2 cellular contexts compared by ENCODE assay signal in genomic region chr1:3066826-3067225, GRCh38.
TF ChIP-seq lines count a peak whose summit lies in the region.

No MANE protein-coding gene starts in this region.

TF ChIP-seq in SK-N-SH, 30 proteins besides CTCF, POLR2A, EP300 and RAD21 (continued from another document):
- TF ChIP-seq RCOR1 (IDR thresholded peaks at IDR 0.05; ENCODE audit: low read length) (no peak), CHD2 (IDR thresholded peaks at IDR 0.05; ENCODE audit: low read length, partially characterized antibody) (no peak), USF1 (IDR thresholded peaks at IDR 0.05; ENCODE audit: borderline replicate concordance, low read depth) (no peak), SIN3A (IDR thresholded peaks at IDR 0.05; ENCODE audit: borderline replicate concordance, low read depth, low read length) (no peak), RFX5 (IDR thresholded peaks at IDR 0.05; ENCODE audit: low read length) (no peak), GABPA (IDR thresholded peaks at IDR 0.05; ENCODE audit: low read depth) (no peak)

TF ChIP-seq in SK-N-SH treated with all-trans-retinoic acid at 6 μM for 48 hours, 23 proteins besides CTCF, POLR2A, EP300 and RAD21:
- no peak for TF ChIP-seq CSRNP3 (CRISPR knock-in tag; IDR thresholded peaks at IDR 0.05)
- no peak for TF ChIP-seq ZNF70 (CRISPR knock-in tag; IDR thresholded peaks at IDR 0.05)
- no peak for TF ChIP-seq GLIS3 (CRISPR knock-in tag; IDR thresholded peaks at IDR 0.05)
- no peak for TF ChIP-seq CREB5 (CRISPR knock-in tag; IDR thresholded peaks at IDR 0.05; ENCODE audit: low read depth)
- TF ChIP-seq ZFP30 (CRISPR knock-in tag; IDR thresholded peaks at IDR 0.05): no peak
- no peak for TF ChIP-seq ZC3H10 (CRISPR knock-in tag; IDR thresholded peaks at IDR 0.05)
- TF ChIP-seq RARB (CRISPR knock-in tag; IDR thresholded peaks at IDR 0.05): no peak
- no peak for TF ChIP-seq OSR1 (CRISPR knock-in tag; IDR thresholded peaks at IDR 0.05)
- TF ChIP-seq BACH2 (CRISPR knock-in tag; IDR thresholded peaks at IDR 0.05; ENCODE audit: borderline replicate concordance): no peak
- TF ChIP-seq SNAI2 (CRISPR knock-in tag; IDR thresholded peaks at IDR 0.05): no peak
- no peak for TF ChIP-seq TCF4 (CRISPR knock-in tag; IDR thresholded peaks at IDR 0.05; ENCODE audit: borderline replicate concordance)
- TF ChIP-seq CSDC2 (CRISPR knock-in tag; IDR thresholded peaks at IDR 0.05): no peak
